33 cellular contexts compared by ENCODE assay signal in genomic region chr2:217983276-217984233, GRCh38. TPM values are rescaled to one million over a fixed set of nuclear protein-coding genes. Genes with fewer than 3 reads are reported as not detected.
DNase-seq lines count a peak whose midpoint lies in the region; ATAC-seq and TF ChIP-seq lines count a peak whose summit lies in the region.
"Had no signal": no experiment of that assay in that cellular context is flagged by ENCODE, and none has a peak within 500 bp of the region (broad histone marks: within the 10 kb centered on the region; RNA-seq: fewer than 3 reads in every experiment).

No MANE protein-coding gene starts in this region.

- peaks cover 0 to 2% of the 10 kb centered on the region in 2 donors for H3K36me3 Mint-ChIP-seq in CD14-positive monocyte
- H3K36me3 Mint-ChIP-seq: neural progenitor cell had no signal

- DNase-seq in CD14-positive monocyte (ENCODE audit: low spot score) (peak; percentile 26), lower lobe of right lung (no peak), gastrocnemius medialis (no peak), SKM-1 treated with dmso at 0.1 percent for 144 hours (lab: John Stamatoyannopoulos, UW; ENCODE audit: unreplicated experiment) (no peak), glomerular visceral epithelial cell (ENCODE audit: extremely low spot score) (no peak), Kasumi-1 (lab: John Stamatoyannopoulos, UW) (no peak), H7 (no peak)
- DNase-seq: ACHN; activated CD4-positive, alpha-beta T cell treated with anti-CD3 and anti-CD28 coated beads, Interleukin-2, amount 10 ng/mL, durations not matched to agents 7 days and 5 days; activated gamma-delta T cell treated with Interleukin-2 at 50 U/mL for 16 hours; activated naive CD8-positive, alpha-beta T cell treated with anti-CD3 and anti-CD28 coated beads, Interleukin-2, amount 50 U/mL, for 24 hours; activated T-cell treated with anti-CD3 and anti-CD28 coated beads, Interleukin-2, amount 50 U/mL, for 4 hours; DMS153; effector CD4-positive, alpha-beta T cell; H9; NCI-H1105; NCI-H1930; NCI-H526 treated with DMSO at 0.1 percent for 48 hours; SIG-M5; stimulated activated CD4-positive, alpha-beta T cell treated with anti-CD3 and anti-CD28 coated beads, Interleukin-1b, Interleukin-23, amount 100 ng/mL, for 48 hours; stimulated activated CD8-positive, alpha-beta memory T cell treated with anti-CD3 and anti-CD28 coated beads, Interleukin-4, amount 100 ng/mL, for 48 hours; stimulated activated naive CD8-positive, alpha-beta T cell treated with anti-CD3 and anti-CD28 coated beads, Interleukin-15, amount 100 ng/mL, for 72 hours; SW 1271; T-helper 9 cell; transverse colon; WERI-Rb-1 had no signal

- H3K27ac ChIP-seq in cingulate gyrus (ENCODE audit: low read depth, low read length) (peak overlapping the region; percentile 23), lower lobe of right lung (peak overlapping the region; percentile 73), gastrocnemius medialis (peak overlapping the region; percentile 52 to 74 (median 67))
- H3K27ac ChIP-seq: epithelial cell of prostate, hepatocyte, neural progenitor cell, transverse colon, WERI-Rb-1 had no signal

- H3K9me3 Mint-ChIP-seq in CD14-positive monocyte, result peaks cover 0 to 5% (median 0%) of the 10 kb centered on the region in 7 donors
- H3K9me3 Mint-ChIP-seq: activated CD4-positive, alpha-beta T cell treated with anti-CD3 and anti-CD28 coated beads, Interleukin-2, amount 10 ng/mL, durations not matched to agents 7 days and 5 days; activated naive CD8-positive, alpha-beta T cell treated with anti-CD3 and anti-CD28 coated beads, Interleukin-2, amount 50 U/mL, for 24 hours; activated T-cell treated with anti-CD3 and anti-CD28 coated beads, Interleukin-2, amount 50 U/mL, for 4 hours; H9; neural progenitor cell; stimulated activated naive CD8-positive, alpha-beta T cell treated with anti-CD3 and anti-CD28 coated beads, Interleukin-15, amount 100 ng/mL, for 72 hours had no signal

- TF ChIP-seq CTCF in CD14-positive monocyte (IDR thresholded peaks at IDR 0.05), result no peak
- TF ChIP-seq CTCF in lower lobe of right lung (IDR thresholded peaks at IDR 0.05), result no peak
- no peak for TF ChIP-seq CTCF in gastrocnemius medialis (IDR thresholded peaks at IDR 0.05 in 4 of 5, conservative IDR thresholded peaks at IDR 0.05 in 1 of 5)

- no peak overlapping the region for H3K4me3 ChIP-seq in lower lobe of right lung
- no peak overlapping the region for H3K4me3 ChIP-seq in gastrocnemius medialis
- no peak overlapping the region for H3K4me3 ChIP-seq in H7 (ENCODE audit: insufficient read depth, low read depth, low read length)
- H3K4me3 ChIP-seq: hepatocyte, neural progenitor cell, skin epidermis, transverse colon had no signal

- H3K4me3 Mint-ChIP-seq in CD14-positive monocyte, result no peak overlapping the region
- H3K4me3 Mint-ChIP-seq: activated CD4-positive, alpha-beta T cell treated with anti-CD3 and anti-CD28 coated beads, Interleukin-2, amount 10 ng/mL, durations not matched to agents 7 days and 5 days; activated naive CD8-positive, alpha-beta T cell treated with anti-CD3 and anti-CD28 coated beads, Interleukin-2, amount 50 U/mL, for 24 hours; activated T-cell treated with anti-CD3 and anti-CD28 coated beads, Interleukin-2, amount 50 U/mL, for 4 hours; H9; IgD-negative memory B cell; neural progenitor cell; stimulated activated naive CD8-positive, alpha-beta T cell treated with anti-CD3 and anti-CD28 coated beads, Interleukin-15, amount 100 ng/mL, for 72 hours had no signal

- intact Hi-C loops in CD14-positive monocyte (cut with micrococcal nuclease) (loop anchor here in 1 of 2 donors (10.0 kb wide), 1 partner anchor 89 kb away; no protein-coding TSS in a partner anchor), lower lobe of right lung (cut with DNase I) (no loop called here), gastrocnemius medialis (cut with DNase I; ENCODE audit: low total_unique reads) (no loop called here)

- H3K27me3 Mint-ChIP-seq in CD14-positive monocyte (ENCODE audit: low read depth in 3 of 3), result peaks cover 0 to 2% (median 2%) of the 10 kb centered on the region in 3 donors
- H3K27me3 Mint-ChIP-seq: activated CD4-positive, alpha-beta T cell treated with anti-CD3 and anti-CD28 coated beads, Interleukin-2, amount 10 ng/mL, durations not matched to agents 7 days and 5 days had no signal

- H3K9me3 ChIP-seq in lower lobe of right lung, result no peaks in the 10 kb centered on the region
- no peaks in the 10 kb centered on the region for H3K9me3 ChIP-seq in gastrocnemius medialis
- H3K9me3 ChIP-seq: transverse colon had no signal

- no peak for ATAC-seq in lower lobe of right lung
- peak in 1 of 2 donors; percentile 29 for ATAC-seq in gastrocnemius medialis
- ATAC-seq: activated naive CD8-positive, alpha-beta T cell treated with anti-CD3 and anti-CD28 coated beads, Interleukin-2, amount 50 U/mL, for 24 hours; activated T-cell treated with anti-CD3 and anti-CD28 coated beads, Interleukin-2, amount 50 U/mL, for 4 hours; stimulated activated naive CD8-positive, alpha-beta T cell treated with anti-CD3 and anti-CD28 coated beads, Interleukin-15, amount 100 ng/mL, for 72 hours had no signal

- H3K27ac Mint-ChIP-seq in CD14-positive monocyte, result no peak overlapping the region
- H3K27ac Mint-ChIP-seq: activated CD4-positive, alpha-beta T cell treated with anti-CD3 and anti-CD28 coated beads, Interleukin-2, amount 10 ng/mL, durations not matched to agents 7 days and 5 days; activated naive CD8-positive, alpha-beta T cell treated with anti-CD3 and anti-CD28 coated beads, Interleukin-2, amount 50 U/mL, for 24 hours; H9; neural progenitor cell; progenitor cell of endocrine pancreas; stimulated activated naive CD8-positive, alpha-beta T cell treated with anti-CD3 and anti-CD28 coated beads, Interleukin-15, amount 100 ng/mL, for 72 hours had no signal

- H3K4me1 Mint-ChIP-seq in CD14-positive monocyte, result peaks cover 3% of the 10 kb centered on the region
- H3K4me1 Mint-ChIP-seq: activated CD4-positive, alpha-beta T cell treated with anti-CD3 and anti-CD28 coated beads, Interleukin-2, amount 10 ng/mL, durations not matched to agents 7 days and 5 days; activated naive CD8-positive, alpha-beta T cell treated with anti-CD3 and anti-CD28 coated beads, Interleukin-2, amount 50 U/mL, for 24 hours; IgD-negative memory B cell; stimulated activated naive CD8-positive, alpha-beta T cell treated with anti-CD3 and anti-CD28 coated beads, Interleukin-15, amount 100 ng/mL, for 72 hours had no signal

- in situ Hi-C loops in gastrocnemius medialis (cut with MboI; ENCODE audit: low sequenced_read_pairs in 4 of 4), result loop anchor here in 1 of 4 donors (10.0 kb wide), 1 partner anchor 89 kb away; no protein-coding TSS in a partner anchor

- peaks cover 67% of the 10 kb centered on the region for H3K4me1 ChIP-seq in lower lobe of right lung
- peaks cover 32 to 53% of the 10 kb centered on the region in 2 donors for H3K4me1 ChIP-seq in gastrocnemius medialis

- no peak for TF ChIP-seq POLR2A in gastrocnemius medialis (IDR thresholded peaks at IDR 0.05)

- H3K27me3 ChIP-seq in lower lobe of right lung (ENCODE audit: low read depth) (no peaks in the 10 kb centered on the region), gastrocnemius medialis (no peaks in the 10 kb centered on the region), H7 (ENCODE audit: control insufficient read depth, insufficient read depth, low read length) (peaks cover 2% of the 10 kb centered on the region; the same call in 1 of the 2 replicates)
- H3K27me3 ChIP-seq: hepatocyte, transverse colon had no signal

- H3K36me3 ChIP-seq in lower lobe of right lung (no peaks in the 10 kb centered on the region), gastrocnemius medialis (no peaks in the 10 kb centered on the region), H7 (replicated peaks; ENCODE audit: control insufficient read depth, insufficient read depth, low read length) (no peaks in the 10 kb centered on the region)
- H3K36me3 ChIP-seq: neural progenitor cell, transverse colon, WERI-Rb-1 had no signal

RNA-seq across cellular contexts. Expression of gene TNS1, which starts 19.2 kb away (rescaled TPM):
- polyA plus RNA-seq in CD14-positive monocyte, result 1 to 10 TPM in 1 of 2 donors, under 1 TPM in 1; 0.26 to 1.6 TPM
- total RNA-seq in lower lobe of right lung (505 TPM), gastrocnemius medialis (100 to 1,000 TPM; 407 to 670 (median 484) TPM)
- total RNA-seq in H7 (2014; rRNA removed; shearing (Covaris generic)), result 3.1 and 3.8 TPM in 2 replicates
- polyA plus RNA-seq: IgD-negative memory B cell had no signal

Comparison
In these comparisons a context has a peak if more than half of its experiments do, and no peak if none do; other contexts are left out.
1. H3K27ac ChIP-seq: peak in every context shown above with its lines; median percentile 73 in lower lobe of right lung; 67 in gastrocnemius medialis; 23 in cingulate gyrus.
2. RNA of gene TNS1, which starts 19.2 kb away (total RNA-seq): 505 TPM in lower lobe of right lung (single experiment) and 407 to 670 TPM in gastrocnemius medialis; 3.1 to 3.8 TPM in H7; every median in the first group is over 10 times any median in the second.